In genomic region chr20:36629719-36630340, GRCh38 we compare ENCODE assay signal across 9 cellular contexts. TPM values are rescaled to one million over a fixed set of nuclear protein-coding genes. Genes with fewer than 3 reads are reported as not detected.
A peak's percentile ranks its signal among the peaks of the same experiment; 100 is the strongest.
DNase-seq lines count a peak whose midpoint lies in the region; ATAC-seq, FAIRE-seq and TF ChIP-seq lines count a peak whose summit lies in the region.
"Had no signal": no experiment of that assay in that cellular context is flagged by ENCODE, and none has a peak within 500 bp of the region (broad histone marks: within the 10 kb centered on the region; RNA-seq: fewer than 3 reads in every experiment).

No MANE protein-coding gene starts in this region.

- no peak overlapping the region for H3K27ac Mint-ChIP-seq in GM23338
- H3K27ac Mint-ChIP-seq in stimulated activated memory B cell treated with anti-CD40 and anti-IgM and Interleukin-4, amounts not matched to agents 10 μg/mL and 1 μg/mL and 100 μg/mL, for 72 hours: peak overlapping the region; percentile 83

- BruUV-seq in GM12878 (replicated peaks; lab: Mats Ljungman, UMichigan): no TSS peak

- H3K9me3 Mint-ChIP-seq in GM23338: no peaks in the 10 kb centered on the region
- no peaks in the 10 kb centered on the region for H3K9me3 Mint-ChIP-seq in stimulated activated memory B cell treated with anti-CD40 and anti-IgM and Interleukin-4, amounts not matched to agents 10 μg/mL and 1 μg/mL and 100 μg/mL, for 72 hours

- H3F3A ChIP-seq in GM23338 (replicated peaks; ENCODE audit: low read depth): no peaks in the 10 kb centered on the region
- no peaks in the 10 kb centered on the region for H3F3A ChIP-seq in SU-DHL-6 (ENCODE audit: insufficient read depth)

- no peak overlapping the region for H3K27ac ChIP-seq in GM23338 (ENCODE audit: low read depth)
- H3K27ac ChIP-seq in SU-DHL-6 (ENCODE audit: low read depth, low read length): no peak overlapping the region
- H3K27ac ChIP-seq in GM12878 (ENCODE audit: control insufficient read depth, insufficient read depth): peak overlapping the region; percentile 37; the same call in 1 of the 2 replicates
- no peak overlapping the region for H3K27ac ChIP-seq in tibial nerve

- peaks cover 3% of the 10 kb centered on the region; the same call in 2 of the 3 replicates for H3K4me1 Mint-ChIP-seq in GM23338
- H3K4me1 Mint-ChIP-seq in stimulated activated memory B cell treated with anti-CD40 and anti-IgM and Interleukin-4, amounts not matched to agents 10 μg/mL and 1 μg/mL and 100 μg/mL, for 72 hours: peaks cover 10% of the 10 kb centered on the region

- no peaks in the 10 kb centered on the region for H3K36me3 ChIP-seq in GM23338 (ENCODE audit: insufficient read depth)
- no peaks in the 10 kb centered on the region for H3K36me3 ChIP-seq in SU-DHL-6 (ENCODE audit: low read length)
- H3K36me3 ChIP-seq in GM12878 (ENCODE audit: control insufficient read depth in 2 of 2, insufficient read depth in 2 of 2, low read length in 1 of 2): no peaks in the 10 kb centered on the region
- no peaks in the 10 kb centered on the region for H3K36me3 ChIP-seq in tibial nerve

- H3K36me3 Mint-ChIP-seq in GM23338 (ENCODE audit: low read depth): no peaks in the 10 kb centered on the region; the same call in 2 of the 3 replicates
- H3K36me3 Mint-ChIP-seq in stimulated activated memory B cell treated with anti-CD40 and anti-IgM and Interleukin-4, amounts not matched to agents 10 μg/mL and 1 μg/mL and 100 μg/mL, for 72 hours: no peaks in the 10 kb centered on the region

- H3K9ac ChIP-seq in SU-DHL-6 (ENCODE audit: low read length): peak overlapping the region; percentile 6; the same call in 1 of the 2 replicates
- H3K9ac ChIP-seq in GM12878 (ENCODE audit: control insufficient read depth, insufficient read depth, low read length): 0 out of 2 replicates have a peak overlapping the region, but pooled peaks have one; percentile 18

- TF ChIP-seq POLR2A in GM12878 (IDR thresholded peaks at IDR 0.05; ENCODE audit: low read depth, low read length) (no peak), tibial nerve (IDR thresholded peaks at IDR 0.05) (no peak), lower leg skin (IDR thresholded peaks at IDR 0.05) (no peak)

- H3K4me1 ChIP-seq in GM23338 (ENCODE audit: insufficient read depth): no peaks in the 10 kb centered on the region
- peaks cover 12% of the 10 kb centered on the region for H3K4me1 ChIP-seq in GM12878 (ENCODE audit: control insufficient read depth, insufficient read depth, low read length)
- no peaks in the 10 kb centered on the region for H3K4me1 ChIP-seq in tibial nerve

- TF ChIP-seq CTCF in GM23338 (conservative IDR thresholded peaks at IDR 0.05; ENCODE audit: low read depth in 2 of 2) (no peak), SU-DHL-6 (IDR thresholded peaks at IDR 0.05; ENCODE audit: insufficient read depth, low read length, poor library complexity, severe bottlenecking) (no peak), GM12878 (IDR thresholded peaks at IDR 0.05 in 2 of 3, conservative IDR thresholded peaks at IDR 0.05 in 1 of 3; ENCODE audit: control insufficient read depth in 2 of 3, extremely low read depth in 1 of 3, insufficient read depth in 1 of 3, low read depth in 3 of 3, low read length in 3 of 3) (no peak), tibial nerve (IDR thresholded peaks at IDR 0.05) (no peak), lower leg skin (IDR thresholded peaks at IDR 0.05) (no peak)

- H3K27me3 ChIP-seq in GM23338 (ENCODE audit: insufficient read depth) (no peaks in the 10 kb centered on the region), SU-DHL-6 (ENCODE audit: low read length) (no peaks in the 10 kb centered on the region), GM12878 (replicated peaks in 1 of 2; ENCODE audit: control insufficient read depth in 2 of 2, insufficient read depth in 2 of 2, low read length in 1 of 2) (no peaks in the 10 kb centered on the region), tibial nerve (no peaks in the 10 kb centered on the region)

- RAD21 ChIA-PET in GM12878 (lab: Charles Lee; ENCODE audit: unreplicated experiment): interaction anchor here (1.2 kb wide), 1 partner anchor 144 kb away, joined by 3 read pairs; the partner anchor contains the start of gene DSN1

- no peak for FAIRE-seq in GM12878 (lab: Jason Lieb, UNC)

- peak overlapping the region; percentile 69; the same call in 1 of the 2 replicates for H2AFZ ChIP-seq in GM23338
- peak overlapping the region; percentile 59 for H2AFZ ChIP-seq in SU-DHL-6 (ENCODE audit: low read depth, low read length, severe bottlenecking)
- peak overlapping the region; percentile 70 for H2AFZ ChIP-seq in GM12878 (ENCODE audit: control insufficient read depth, low read depth, low read length)

- DNase-seq in GM23338 (ENCODE audit: low spot score): no peak
- DNase-seq in GM12878 (ENCODE audit: low read depth, low spot score): no peak
- no peak for DNase-seq in COR-L47 (lab: John Stamatoyannopoulos, UW)
- no peak for DNase-seq in tibial nerve (ENCODE audit: low spot score in 2 of 2)
- no peak for DNase-seq in lower leg skin (ENCODE audit: low spot score in 2 of 2)
- DNase-seq: NCI-H1417 treated with DMSO at 0.1 percent for 48 hours had no signal

- H3K9me2 ChIP-seq in GM23338 (ENCODE audit: insufficient read depth): no peaks in the 10 kb centered on the region
- H3K9me2 ChIP-seq in SU-DHL-6 (replicated peaks; ENCODE audit: insufficient read depth, low read length): no peaks in the 10 kb centered on the region

- H3K9me3 ChIP-seq in SU-DHL-6 (ENCODE audit: insufficient read depth, low read length) (no peaks in the 10 kb centered on the region), GM12878 (replicated peaks; ENCODE audit: control insufficient read depth, insufficient read depth, low read length) (no peaks in the 10 kb centered on the region), tibial nerve (no peaks in the 10 kb centered on the region)

- no peak overlapping the region for H3K4me3 ChIP-seq in GM23338
- no peak overlapping the region for H3K4me3 ChIP-seq in SU-DHL-6 (ENCODE audit: insufficient read depth, low read length, poor library complexity, severe bottlenecking)
- no peak overlapping the region for H3K4me3 ChIP-seq in GM12878
- no peak overlapping the region for H3K4me3 ChIP-seq in tibial nerve
- H3K4me3 ChIP-seq in lower leg skin (ENCODE audit: low read depth, poor library complexity, severe bottlenecking): no peak overlapping the region
- H3K4me3 ChIP-seq: smooth muscle cell had no signal

- H3K79me2 ChIP-seq in GM23338 (replicated peaks; ENCODE audit: insufficient read depth) (no peaks in the 10 kb centered on the region), SU-DHL-6 (ENCODE audit: insufficient read depth, low read length) (no peaks in the 10 kb centered on the region), GM12878 (ENCODE audit: control insufficient read depth, insufficient read depth, low read length) (no peaks in the 10 kb centered on the region)

- ATAC-seq in GM23338 (no peak), GM12878 (peak; percentile 97)
- peak; percentile 71 for ATAC-seq in stimulated activated memory B cell treated with anti-CD40 and anti-IgM and Interleukin-4, amounts not matched to agents 10 μg/mL and 1 μg/mL and 100 μg/mL, for 72 hours

- TF ChIP-seq EP300 in GM12878 (IDR thresholded peaks at IDR 0.05; ENCODE audit: borderline replicate concordance in 1 of 2, control insufficient read depth in 1 of 2, low read depth in 2 of 2, low read length in 2 of 2) (no peak), tibial nerve (IDR thresholded peaks at IDR 0.05) (no peak)

- no peak for TF ChIP-seq RAD21 in GM12878 (IDR thresholded peaks at IDR 0.05; ENCODE audit: insufficient read depth, low read depth, low read length)

- SMC1A ChIA-PET in GM12878 (lab: Charles Lee; ENCODE audit: uncharacterized antibody, unreplicated experiment): interaction anchor here (0.8 kb wide), 1 partner anchor 17 kb away, joined by 3 read pairs; no protein-coding TSS in a partner anchor

- intact Hi-C loops in GM12878 (cut with micrococcal nuclease; ENCODE audit: unreplicated experiment): no loop called here
- intact Hi-C loops in lower leg skin (cut with DNase I; ENCODE audit: low total_unique reads): no loop called here

- H4K20me1 ChIP-seq in GM23338 (replicated peaks; ENCODE audit: insufficient read depth): no peaks in the 10 kb centered on the region
- H4K20me1 ChIP-seq in SU-DHL-6 (ENCODE audit: low read depth, low read length): no peaks in the 10 kb centered on the region
- H4K20me1 ChIP-seq in GM12878 (ENCODE audit: control insufficient read depth, insufficient read depth): no peaks in the 10 kb centered on the region

- 45% methylated on average over 10 of the region's 10 CpGs for WGBS in GM12878 (ENCODE audit: insufficient coverage, insufficient replicate concordance, low lambda C conversion rate, missing lambda C conversion rate)
- WGBS in tibial nerve, 2 donors: 64 to 68% methylated on average over 10 of the region's 10 CpGs
- whole genome bisulfite sequencing in lower leg skin, 2 donors: 77 to 82% methylated on average over 10 of the region's 10 CpGs

- CTCF ChIA-PET in GM12878 (lab: Yijun Ruan, JAX): interaction anchor here (0.6 to 1.2 kb wide), 4 partner anchors 20 to 342 kb away, joined by 3 to 5 read pairs (median 4); no protein-coding TSS in a partner anchor

- H3K27me3 Mint-ChIP-seq in GM23338 (ENCODE audit: insufficient read depth, low read depth, poor library complexity): peaks cover 8% of the 10 kb centered on the region
- no peaks in the 10 kb centered on the region for H3K27me3 Mint-ChIP-seq in stimulated activated memory B cell treated with anti-CD40 and anti-IgM and Interleukin-4, amounts not matched to agents 10 μg/mL and 1 μg/mL and 100 μg/mL, for 72 hours

- in situ Hi-C loops in GM12878 (cut with MboI): no loop called here

- H3K4me3 Mint-ChIP-seq in GM23338: no peak overlapping the region
- no peak overlapping the region for H3K4me3 Mint-ChIP-seq in stimulated activated memory B cell treated with anti-CD40 and anti-IgM and Interleukin-4, amounts not matched to agents 10 μg/mL and 1 μg/mL and 100 μg/mL, for 72 hours

- no peak overlapping the region for H3K4me2 ChIP-seq in GM23338
- H3K4me2 ChIP-seq in SU-DHL-6 (ENCODE audit: low read depth, low read length, poor library complexity, severe bottlenecking): peak overlapping the region; percentile 33
- 0 out of 2 replicates have a peak overlapping the region, but pooled peaks have one; percentile 34 for H3K4me2 ChIP-seq in GM12878 (ENCODE audit: control insufficient read depth, insufficient read depth)
- H3K4me2 ChIP-seq: smooth muscle cell had no signal

- POLR2A ChIA-PET in GM12878 (lab: Charles Lee): interaction anchor here (0.6 kb wide), 1 partner anchor 245 kb away, joined by 3 read pairs; no protein-coding TSS in a partner anchor

RNA-seq across cellular contexts. Expression of gene SLA2, which starts 16.2 kb away (rescaled TPM):
- total RNA-seq in GM23338 (2014; rRNA removed; shearing (Covaris generic)): 0.62 TPM in 1 of 2 replicates, not detected in the other
- polyA plus RNA-seq in GM23338 (2016; fragmentation: Nextera tagmentation; extraction: Ambion mirVana) (0.18 TPM in 1 of 2 replicates, not detected in the other), GM12878 (2011; rRNA removed) (0.13 and 0.29 TPM in 2 replicates), GM12878 (2014; fragmentation: Illumina TruSeq; extraction: Trizol) (2.3 and 3.1 TPM in 2 replicates), GM12878 (2014; fragmentation: Nextera tagmentation; extraction: Ambion mirVana) (under 1 TPM; 0.35 to 0.79 TPM), GM12878 (2014; rRNA removed) (2.7 and 3.3 TPM in 2 replicates), GM12878 (2016; fragmentation: Nextera tagmentation; extraction: Ambion mirVana) (under 1 TPM; 0.47 to 0.88 TPM)
- 0.66 and 0.86 TPM in 2 replicates for total RNA-seq in GM12878 (2013; cell fraction: nucleolus; rRNA removed)
- total RNA-seq in GM12878 (2014; rRNA removed) (1.9 and 2.1 TPM in 2 replicates), GM12878 (2014; rRNA removed; fragmentation: Illumina TruSeq; extraction: Trizol) (2.0 and 2.2 TPM in 2 replicates), GM12878 (2021) (1.7 and 2.1 TPM in 2 replicates), tibial nerve (under 1 TPM in 3 of 4 donors, not detected in 1; 0.20 to 0.30 (median 0.21) TPM), lower leg skin (under 1 TPM in 3 of 4 donors, not detected in 1; 0.23 to 0.52 (median 0.52) TPM)
- polyA plus RNA-seq in GM12878 (2011; ENCODE audit: low read depth): 0.28 TPM
- polyA plus RNA-seq in GM12878 (2011; cell fraction: cytosol; rRNA removed): 0.33 and 0.50 TPM in 2 replicates
- 0.27 and 0.28 TPM in 2 replicates for polyA plus RNA-seq in GM12878 (2011; cell fraction: nucleus; rRNA removed)
- polyA plus RNA-seq in GM12878 (2012): 0.36 and 0.50 TPM in 2 replicates
- 0.22 and 0.31 TPM in 2 replicates for polyA minus RNA-seq in GM12878 (2011; rRNA and poly(A)+ RNA removed)
- polyA minus RNA-seq in GM12878 (2011; cell fraction: cytosol; rRNA and poly(A)+ RNA removed): not detected in 2 replicates
- polyA minus RNA-seq in GM12878 (2011; cell fraction: nucleus; rRNA and poly(A)+ RNA removed): 0.24 TPM in 1 of 2 replicates, not detected in the other
- total RNA-seq: smooth muscle cell had no signal
- polyA plus RNA-seq: smooth muscle cell had no signal

RNA-seq across cellular contexts. Expression of gene RAB5IF, which starts 24.3 kb away (rescaled TPM):
- total RNA-seq in GM23338 (2014; rRNA removed; shearing (Covaris generic)): 126 and 138 TPM in 2 replicates
- polyA plus RNA-seq in GM23338 (2016; fragmentation: Nextera tagmentation; extraction: Ambion mirVana) (119 and 123 TPM in 2 replicates), GM12878 (2011; rRNA removed) (140 and 147 TPM in 2 replicates), GM12878 (2014; fragmentation: Illumina TruSeq; extraction: Trizol) (83.1 and 88.7 TPM in 2 replicates), GM12878 (2014; fragmentation: Nextera tagmentation; extraction: Ambion mirVana) (10 to 100 TPM; 19.4 to 62.9 TPM), GM12878 (2014; rRNA removed) (114 and 119 TPM in 2 replicates), GM12878 (2016; fragmentation: Nextera tagmentation; extraction: Ambion mirVana) (100 to 1,000 TPM; 243 to 246 TPM)
- total RNA-seq in GM12878 (2013; cell fraction: nucleolus; rRNA removed): 15.9 and 18.4 TPM in 2 replicates
- total RNA-seq in GM12878 (2014; rRNA removed) (85.3 and 94.7 TPM in 2 replicates), GM12878 (2014; rRNA removed; fragmentation: Illumina TruSeq; extraction: Trizol) (79.8 and 82.5 TPM in 2 replicates), GM12878 (2021) (94.4 and 98.8 TPM in 2 replicates), tibial nerve (10 to 100 TPM; 44.6 to 62.7 (median 53.3) TPM), lower leg skin (10 to 100 TPM; 57.3 to 75.5 (median 61.3) TPM)
- polyA plus RNA-seq in GM12878 (2011; ENCODE audit: low read depth): 94.3 TPM
- polyA plus RNA-seq in GM12878 (2011; cell fraction: cytosol; rRNA removed): 117 and 123 TPM in 2 replicates
- polyA plus RNA-seq in GM12878 (2011; cell fraction: nucleus; rRNA removed): 63.1 and 68.7 TPM in 2 replicates
- 53.8 and 69.0 TPM in 2 replicates for polyA plus RNA-seq in GM12878 (2012)
- polyA minus RNA-seq in GM12878 (2011; rRNA and poly(A)+ RNA removed): 41.8 and 45.5 TPM in 2 replicates
- polyA minus RNA-seq in GM12878 (2011; cell fraction: cytosol; rRNA and poly(A)+ RNA removed): 20.6 and 25.0 TPM in 2 replicates
- polyA minus RNA-seq in GM12878 (2011; cell fraction: nucleus; rRNA and poly(A)+ RNA removed): 10.2 and 15.5 TPM in 2 replicates

RNA-seq across cellular contexts. Expression of gene TGIF2, which starts 56.4 kb away (rescaled TPM):
- total RNA-seq in GM23338 (2014; rRNA removed; shearing (Covaris generic)): 59.8 and 63.2 TPM in 2 replicates
- polyA plus RNA-seq in GM23338 (2016; fragmentation: Nextera tagmentation; extraction: Ambion mirVana): 44.8 and 47.6 TPM in 2 replicates
- total RNA-seq in GM12878 (2013; cell fraction: nucleolus; rRNA removed): 46.2 and 48.0 TPM in 2 replicates
- 37.2 and 38.7 TPM in 2 replicates for total RNA-seq in GM12878 (2014; rRNA removed)
- 24.9 and 27.3 TPM in 2 replicates for total RNA-seq in GM12878 (2014; rRNA removed; fragmentation: Illumina TruSeq; extraction: Trizol)
- 43.5 and 47.1 TPM in 2 replicates for total RNA-seq in GM12878 (2021)
- polyA plus RNA-seq in GM12878 (2011; ENCODE audit: low read depth): 8.9 TPM
- 31.1 and 36.1 TPM in 2 replicates for polyA plus RNA-seq in GM12878 (2011; rRNA removed)
- 42.5 and 47.7 TPM in 2 replicates for polyA plus RNA-seq in GM12878 (2011; cell fraction: cytosol; rRNA removed)
- 23.6 and 25.1 TPM in 2 replicates for polyA plus RNA-seq in GM12878 (2011; cell fraction: nucleus; rRNA removed)
- polyA plus RNA-seq in GM12878 (2012): 15.7 and 21.9 TPM in 2 replicates
- polyA plus RNA-seq in GM12878 (2014; fragmentation: Illumina TruSeq; extraction: Trizol): 40.6 and 51.9 TPM in 2 replicates
- polyA plus RNA-seq in GM12878 (2014; fragmentation: Nextera tagmentation; extraction: Ambion mirVana): 10 to 100 TPM; 13.1 to 26.4 TPM
- polyA plus RNA-seq in GM12878 (2014; rRNA removed): 37.7 and 40.4 TPM in 2 replicates
- polyA plus RNA-seq in GM12878 (2016; fragmentation: Nextera tagmentation; extraction: Ambion mirVana): 10 to 100 TPM; 26.4 to 38.0 TPM
- polyA minus RNA-seq in GM12878 (2011; rRNA and poly(A)+ RNA removed): 27.0 and 54.7 TPM in 2 replicates
- 22.9 and 28.1 TPM in 2 replicates for polyA minus RNA-seq in GM12878 (2011; cell fraction: cytosol; rRNA and poly(A)+ RNA removed)
- 7.1 and 14.4 TPM in 2 replicates for polyA minus RNA-seq in GM12878 (2011; cell fraction: nucleus; rRNA and poly(A)+ RNA removed)
- 10 to 100 TPM; 13.2 to 27.7 (median 19.6) TPM for total RNA-seq in tibial nerve
- total RNA-seq in lower leg skin: 10 to 100 TPM in 2 of 4 donors, 1 to 10 TPM in 2; 6.5 to 10.5 (median 9.5) TPM
